ENCODE assay signal across 1 cellular context in the genomic region with DNA sequence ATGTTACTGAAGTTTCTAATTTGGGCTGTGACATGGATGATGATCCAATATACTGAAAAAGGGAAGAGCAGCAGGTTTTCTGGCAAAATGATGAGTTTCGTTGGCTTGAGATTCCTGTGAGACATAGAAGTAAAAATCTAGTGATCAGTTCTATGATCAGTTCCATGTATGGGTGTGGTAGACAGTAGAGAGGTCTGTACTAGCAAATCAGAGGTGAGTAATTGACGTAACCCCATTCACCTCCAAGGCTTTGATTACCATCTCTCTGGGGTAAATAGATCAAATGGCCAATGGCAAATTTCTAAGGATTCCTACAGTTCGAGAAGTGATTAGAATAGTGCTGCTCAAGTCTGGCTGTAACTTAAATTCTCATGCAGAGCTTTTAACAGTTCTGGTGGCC.
TF ChIP-seq lines count a peak whose summit lies in the region.

No MANE protein-coding gene starts in this region.

TF ChIP-seq in SK-N-SH treated with all-trans-retinoic acid at 6 μM for 48 hours, 23 proteins besides CTCF, POLR2A, EP300 and RAD21 (continued from another document):
- TF ChIP-seq, protein P1, sequence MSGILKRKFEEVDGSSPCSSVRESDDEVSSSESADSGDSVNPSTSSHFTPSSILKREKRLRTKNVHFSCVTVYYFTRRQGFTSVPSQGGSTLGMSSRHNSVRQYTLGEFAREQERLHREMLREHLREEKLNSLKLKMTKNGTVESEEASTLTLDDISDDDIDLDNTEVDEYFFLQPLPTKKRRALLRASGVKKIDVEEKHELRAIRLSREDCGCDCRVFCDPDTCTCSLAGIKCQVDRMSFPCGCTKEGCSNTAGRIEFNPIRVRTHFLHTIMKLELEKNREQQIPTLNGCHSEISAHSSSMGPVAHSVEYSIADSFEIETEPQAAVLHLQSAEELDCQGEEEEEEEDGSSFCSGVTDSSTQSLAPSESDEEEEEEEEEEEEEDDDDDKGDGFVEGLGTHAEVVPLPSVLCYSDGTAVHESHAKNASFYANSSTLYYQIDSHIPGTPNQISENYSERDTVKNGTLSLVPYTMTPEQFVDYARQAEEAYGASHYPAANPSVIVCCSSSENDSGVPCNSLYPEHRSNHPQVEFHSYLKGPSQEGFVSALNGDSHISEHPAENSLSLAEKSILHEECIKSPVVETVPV (CRISPR knock-in tag; IDR thresholded peaks at IDR 0.05) = no peak
- TF ChIP-seq GLIS3 (CRISPR knock-in tag; IDR thresholded peaks at IDR 0.05) = no peak
- TF ChIP-seq TOX (CRISPR knock-in tag; IDR thresholded peaks at IDR 0.05; ENCODE audit: borderline replicate concordance) = no peak
- TF ChIP-seq RARB (CRISPR knock-in tag; IDR thresholded peaks at IDR 0.05) = no peak
- TF ChIP-seq OSR1 (CRISPR knock-in tag; IDR thresholded peaks at IDR 0.05) = no peak
- TF ChIP-seq ZC3H10 (CRISPR knock-in tag; IDR thresholded peaks at IDR 0.05) = no peak
- TF ChIP-seq POU6F1 (CRISPR knock-in tag; IDR thresholded peaks at IDR 0.05; ENCODE audit: borderline replicate concordance, low read depth) = no peak
